Comparison of ENCODE assay signal across 13 cellular contexts in genomic region chr11:88345408-88345807, GRCh38. TPM values are rescaled to one million over a fixed set of nuclear protein-coding genes. Genes with fewer than 3 reads are reported as not detected.
DNase-seq lines count a peak whose midpoint lies in the region; ATAC-seq and TF ChIP-seq lines count a peak whose summit lies in the region.
"Had no signal": no experiment of that assay in that cellular context is flagged by ENCODE, and none has a peak within 500 bp of the region (broad histone marks: within the 10 kb centered on the region; RNA-seq: fewer than 3 reads in every experiment).

No MANE protein-coding gene starts in this region.

- peaks cover 12% of the 10 kb centered on the region for H3K4me1 Mint-ChIP-seq in activated CD4-positive, alpha-beta T cell treated with anti-CD3 and anti-CD28 coated beads for 36 hours
- peaks cover 21% of the 10 kb centered on the region for H3K4me1 Mint-ChIP-seq in activated CD4-positive, alpha-beta T cell treated with anti-CD3 and anti-CD28 coated beads, Interleukin-2, amount 10 ng/mL, durations not matched to agents 24 days and 14 days
- peaks cover 37% of the 10 kb centered on the region for H3K4me1 Mint-ChIP-seq in stimulated activated naive CD8-positive, alpha-beta T cell treated with anti-CD3 and anti-CD28 coated beads, Interleukin-15, amount 100 ng/mL, for 72 hours

- H3K4me3 ChIP-seq in KMS-11 (IDR thresholded peaks at IDR 0.05; ENCODE audit: insufficient read depth, low read depth, low read length): no peak overlapping the region
- H3K4me3 ChIP-seq in sigmoid colon: no peak overlapping the region
- H3K4me3 ChIP-seq: A549, heart right ventricle had no signal

- no peaks in the 10 kb centered on the region for H3K27me3 ChIP-seq in KMS-11 (ENCODE audit: insufficient read depth, low read depth)
- no peaks in the 10 kb centered on the region for H3K27me3 ChIP-seq in sigmoid colon
- H3K27me3 ChIP-seq: heart right ventricle had no signal

- no peak overlapping the region for H3K27ac ChIP-seq in KMS-11
- no peak overlapping the region for H3K27ac ChIP-seq in sigmoid colon
- H3K27ac ChIP-seq: A549, heart right ventricle had no signal

- peak; percentile 74 for ATAC-seq in activated CD4-positive, alpha-beta T cell treated with anti-CD3 and anti-CD28 coated beads for 36 hours
- peak; percentile 91 for ATAC-seq in stimulated activated naive CD8-positive, alpha-beta T cell treated with anti-CD3 and anti-CD28 coated beads, Interleukin-15, amount 100 ng/mL, for 72 hours
- ATAC-seq in GM19467 (IDR thresholded peaks at IDR 0.05; ENCODE audit: unreplicated experiment): no peak
- ATAC-seq: A549, heart right ventricle had no signal

- no peaks in the 10 kb centered on the region for H3K79me2 ChIP-seq in KMS-11 (ENCODE audit: insufficient read depth, low read depth)

- DNase-seq in activated CD4-positive, alpha-beta T cell treated with anti-CD3 and anti-CD28 coated beads for 36 hours: no peak
- no peak for DNase-seq in activated CD4-positive, alpha-beta T cell treated with anti-CD3 and anti-CD28 coated beads, Interleukin-2, amount 10 ng/mL, durations not matched to agents 24 days and 14 days
- DNase-seq in astrocyte of the hippocampus (ENCODE audit: low read depth, low spot score) (peak; percentile 40), NCI-H1694 (lab: John Stamatoyannopoulos, UW) (no peak), sigmoid colon (no peak)
- DNase-seq in stimulated activated naive CD8-positive, alpha-beta T cell treated with anti-CD3 and anti-CD28 coated beads, Interleukin-15, amount 100 ng/mL, for 72 hours: peak in 1 of 2 donors; percentile 21
- DNase-seq: heart right ventricle, KBM-7, NCI-H524 treated with DMSO at 0.1 percent for 48 hours had no signal

- no peak overlapping the region for H3K9ac ChIP-seq in KMS-11

- TF ChIP-seq CTCF in KMS-11 (conservative IDR thresholded peaks at IDR 0.05; ENCODE audit: low read depth, low read length): no peak
- no peak for TF ChIP-seq CTCF in sigmoid colon (IDR thresholded peaks at IDR 0.05)

- no peaks in the 10 kb centered on the region for H3K9me3 ChIP-seq in sigmoid colon
- H3K9me3 ChIP-seq: A549, heart right ventricle had no signal

- H3K9me3 Mint-ChIP-seq in activated CD4-positive, alpha-beta T cell treated with anti-CD3 and anti-CD28 coated beads for 36 hours (ENCODE audit: low read depth): no peaks in the 10 kb centered on the region
- peaks cover 5% of the 10 kb centered on the region for H3K9me3 Mint-ChIP-seq in activated CD4-positive, alpha-beta T cell treated with anti-CD3 and anti-CD28 coated beads, Interleukin-2, amount 10 ng/mL, durations not matched to agents 24 days and 14 days
- no peaks in the 10 kb centered on the region for H3K9me3 Mint-ChIP-seq in stimulated activated naive CD8-positive, alpha-beta T cell treated with anti-CD3 and anti-CD28 coated beads, Interleukin-15, amount 100 ng/mL, for 72 hours
- H3K9me3 Mint-ChIP-seq: mesothelial cell of epicardium had no signal

- H3K27me3 Mint-ChIP-seq in activated CD4-positive, alpha-beta T cell treated with anti-CD3 and anti-CD28 coated beads for 36 hours: no peaks in the 10 kb centered on the region
- H3K27me3 Mint-ChIP-seq in activated CD4-positive, alpha-beta T cell treated with anti-CD3 and anti-CD28 coated beads, Interleukin-2, amount 10 ng/mL, durations not matched to agents 24 days and 14 days: no peaks in the 10 kb centered on the region
- H3K27me3 Mint-ChIP-seq in stimulated activated naive CD8-positive, alpha-beta T cell treated with anti-CD3 and anti-CD28 coated beads, Interleukin-15, amount 100 ng/mL, for 72 hours: no peaks in the 10 kb centered on the region

- H3K36me3 Mint-ChIP-seq in activated CD4-positive, alpha-beta T cell treated with anti-CD3 and anti-CD28 coated beads for 36 hours (ENCODE audit: low read depth): peaks cover 2% of the 10 kb centered on the region
- no peaks in the 10 kb centered on the region for H3K36me3 Mint-ChIP-seq in activated CD4-positive, alpha-beta T cell treated with anti-CD3 and anti-CD28 coated beads, Interleukin-2, amount 10 ng/mL, durations not matched to agents 24 days and 14 days (ENCODE audit: low read depth)

- H3K4me1 ChIP-seq in KMS-11 (ENCODE audit: low read depth, poor library complexity, severe bottlenecking): peaks cover 17% of the 10 kb centered on the region
- H3K4me1 ChIP-seq in sigmoid colon: peaks cover 0 to 8% (median 5%) of the 10 kb centered on the region in 4 donors
- H3K4me1 ChIP-seq: A549 had no signal

- H3K4me3 Mint-ChIP-seq in activated CD4-positive, alpha-beta T cell treated with anti-CD3 and anti-CD28 coated beads for 36 hours: no peak overlapping the region
- H3K4me3 Mint-ChIP-seq in activated CD4-positive, alpha-beta T cell treated with anti-CD3 and anti-CD28 coated beads, Interleukin-2, amount 10 ng/mL, durations not matched to agents 24 days and 14 days: no peak overlapping the region
- no peak overlapping the region for H3K4me3 Mint-ChIP-seq in stimulated activated naive CD8-positive, alpha-beta T cell treated with anti-CD3 and anti-CD28 coated beads, Interleukin-15, amount 100 ng/mL, for 72 hours
- H3K4me3 Mint-ChIP-seq: mesothelial cell of epicardium had no signal

- POLR2A ChIA-PET in activated CD4-positive, alpha-beta T cell treated with anti-CD3 and anti-CD28 coated beads for 36 hours (lab: Charles Lee): interaction anchor here (0.8 kb wide), 1 partner anchor 12 kb away, joined by 4 read pairs; no protein-coding TSS in a partner anchor

- CTCF ChIA-PET in activated CD4-positive, alpha-beta T cell treated with anti-CD3 and anti-CD28 coated beads for 36 hours (lab: Charles Lee): interaction anchor here (0.8 to 2.1 kb wide), 2 partner anchors 10 to 78 kb away, joined by 3 to 4 read pairs; no protein-coding TSS in a partner anchor

- 85 to 87% methylated on average over 2 of the region's 2 CpGs for WGBS in sigmoid colon, 2 donors

- no peaks in the 10 kb centered on the region for H3K36me3 ChIP-seq in KMS-11 (ENCODE audit: insufficient read depth)
- H3K36me3 ChIP-seq in sigmoid colon: no peaks in the 10 kb centered on the region
- H3K36me3 ChIP-seq: heart right ventricle had no signal

- TF ChIP-seq EP300 in sigmoid colon (IDR thresholded peaks at IDR 0.05): no peak

- H3K27ac Mint-ChIP-seq in activated CD4-positive, alpha-beta T cell treated with anti-CD3 and anti-CD28 coated beads for 36 hours: no peak overlapping the region
- no peak overlapping the region for H3K27ac Mint-ChIP-seq in activated CD4-positive, alpha-beta T cell treated with anti-CD3 and anti-CD28 coated beads, Interleukin-2, amount 10 ng/mL, durations not matched to agents 24 days and 14 days
- H3K27ac Mint-ChIP-seq in stimulated activated naive CD8-positive, alpha-beta T cell treated with anti-CD3 and anti-CD28 coated beads, Interleukin-15, amount 100 ng/mL, for 72 hours: peak overlapping the region in 1 of 2 donors; percentile 76
- H3K27ac Mint-ChIP-seq: mesothelial cell of epicardium had no signal

- TF ChIP-seq POLR2A in sigmoid colon (IDR thresholded peaks at IDR 0.05): no peak

- no peaks in the 10 kb centered on the region for H4K20me1 ChIP-seq in KMS-11 (ENCODE audit: insufficient read depth)

- intact Hi-C loops in activated CD4-positive, alpha-beta T cell treated with anti-CD3 and anti-CD28 coated beads for 36 hours (cut with DNase I, micrococcal nuclease): no loop called here
- intact Hi-C loops in activated CD4-positive, alpha-beta T cell treated with anti-CD3 and anti-CD28 coated beads, Interleukin-2, amount 10 ng/mL, durations not matched to agents 24 days and 14 days (cut with micrococcal nuclease): no loop called here
- intact Hi-C loops in sigmoid colon (cut with DNase I): no loop called here

- peak overlapping the region; percentile 42 for H3K4me2 ChIP-seq in KMS-11
- H3K4me2 ChIP-seq: A549 had no signal

- no peak overlapping the region for H2AFZ ChIP-seq in KMS-11 (ENCODE audit: low read depth)

RNA-seq across cellular contexts. Expression of gene CTSC, which starts 7.9 kb away (rescaled TPM):
- total RNA-seq in activated CD4-positive, alpha-beta T cell treated with anti-CD3 and anti-CD28 coated beads for 36 hours: 10 to 100 TPM; 53.1 to 59.4 TPM
- total RNA-seq in activated CD4-positive, alpha-beta T cell treated with anti-CD3 and anti-CD28 coated beads, Interleukin-2, amount 10 ng/mL, durations not matched to agents 24 days and 14 days: 67.1 and 71.8 TPM in 2 replicates
- total RNA-seq in sigmoid colon: 10 to 100 TPM; 28.0 to 49.9 (median 45.0) TPM
- 100 to 1,000 TPM in 2 of 3 donors, 10 to 100 TPM in 1; 37.2 to 203 (median 118) TPM for polyA plus RNA-seq in sigmoid colon
